19 cellular contexts compared by ENCODE assay signal in the genomic region with DNA sequence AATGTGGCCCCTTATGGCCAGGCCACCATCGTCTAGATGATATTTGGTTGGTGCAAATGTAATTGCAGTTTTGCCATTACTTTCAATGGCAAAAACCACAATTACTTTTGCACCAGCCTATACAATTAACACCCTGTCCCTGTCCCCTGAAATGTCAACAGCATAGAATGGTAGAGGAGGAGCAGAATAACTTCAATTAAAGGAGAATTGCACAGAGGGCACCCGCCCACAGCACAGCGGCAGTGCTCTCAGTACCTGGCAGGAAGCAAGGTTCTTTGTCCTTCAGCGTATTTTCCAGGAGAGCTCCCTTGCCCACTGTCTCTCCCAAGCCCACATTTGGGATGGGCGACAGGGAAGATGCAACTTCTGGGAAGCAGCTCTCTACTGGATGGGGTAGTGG.
"Had no signal": no experiment of that assay in that cellular context is flagged by ENCODE, and none has a peak within 500 bp of the region (broad histone marks: within the 10 kb centered on the region; RNA-seq: fewer than 3 reads in every experiment).

No MANE protein-coding gene starts in this region.

- ATAC-seq: activated T-helper 17 cell treated with anti-CD3 and anti-CD28 coated beads, Interleukin-2, amount 50 U/mL, for 72 hours; T-cell had no signal

- DNase-seq: activated CD4-positive, alpha-beta memory T cell treated with anti-CD3 and anti-CD28 coated beads, Interleukin-2, amount 10 ng/mL, durations not matched to agents 7 days and 5 days; activated CD4-positive, alpha-beta T cell treated with anti-CD3 and anti-CD28 coated beads, Interleukin-2, amount 50 U/mL, for 1 hour; activated CD4-positive, CD25-positive, alpha-beta regulatory T cell; activated gamma-delta T cell; activated naive CD4-positive, alpha-beta T cell treated with anti-CD3 and anti-CD28 coated beads for 36 hours; activated T-cell treated with anti-CD3 and anti-CD28 coated beads for 4 hours; activated T-cell treated with anti-CD3 and anti-CD28 coated beads, Interleukin-2, amount 50 U/mL, for 48 hours; amygdala; cerebellar nuclear complex; MG63; MV-4-11; NCI-H1092 treated with DMSO at 0.1 percent for 48 hours; NCI-H1417 treated with DMSO at 0.1 percent for 48 hours; NCI-H1694; NCI-H446; NCI-H524; T-cell; T-helper 2 cell had no signal
